In genomic region chr10:103917326-103918052, GRCh38 we compare ENCODE assay signal across 7 cellular contexts. TPM values are rescaled to one million over a fixed set of nuclear protein-coding genes. Genes with fewer than 3 reads are reported as not detected.
DNase-seq lines count a peak whose midpoint lies in the region; ATAC-seq and TF ChIP-seq lines count a peak whose summit lies in the region.

No MANE protein-coding gene starts in this region.

- H3K4me1 Mint-ChIP-seq in GM23338 = peaks cover 14% of the 10 kb centered on the region
- H3K4me1 Mint-ChIP-seq in activated naive CD8-positive, alpha-beta T cell treated with anti-CD3 and anti-CD28 coated beads, Interleukin-2, amount 10 ng/mL, durations not matched to agents 7 days and 5 days = peaks cover 35% of the 10 kb centered on the region

- H3K4me2 ChIP-seq in GM23338 = peak overlapping the region; percentile 99

- H3F3A ChIP-seq in GM23338 (replicated peaks; ENCODE audit: low read depth) = peaks cover 13% of the 10 kb centered on the region; the same call in 1 of the 2 replicates

- ATAC-seq in GM23338 (peak; percentile 32), left ventricle myocardium superior (peak; percentile 55)
- ATAC-seq in activated naive CD8-positive, alpha-beta T cell treated with anti-CD3 and anti-CD28 coated beads, Interleukin-2, amount 10 ng/mL, durations not matched to agents 7 days and 5 days (ENCODE audit: low read depth) = peak; percentile 3

- peaks cover 19% of the 10 kb centered on the region for H3K4me1 ChIP-seq in GM23338 (ENCODE audit: insufficient read depth)

- no peaks in the 10 kb centered on the region for H3K79me2 ChIP-seq in GM23338 (replicated peaks; ENCODE audit: insufficient read depth)

- intact Hi-C loops in left ventricle myocardium superior (cut with micrococcal nuclease) = no loop called here

- peak overlapping the region; percentile 88 for H3K4me3 ChIP-seq in GM23338
- peak overlapping the region; percentile 85 for H3K4me3 ChIP-seq in LNCaP clone FGC (ENCODE audit: low read depth, low read length)

- POLR2A ChIA-PET in GM10248 (lab: Yijun Ruan, JAX) = interaction anchor here (0.6 kb wide), 1 partner anchor 46 kb away, joined by 4 read pairs; no protein-coding TSS in a partner anchor
- POLR2A ChIA-PET in activated naive CD8-positive, alpha-beta T cell treated with anti-CD3 and anti-CD28 coated beads, Interleukin-2, amount 10 ng/mL, durations not matched to agents 7 days and 5 days (lab: Charles Lee) = interaction anchor here (0.6 to 4.1 kb wide), 12 partner anchors 8 to 350 kb away, joined by 3 to 42 read pairs (median 6); partner anchors contain the start of genes SFR1 and SLK

- H3K27me3 ChIP-seq in GM23338 (ENCODE audit: insufficient read depth) = no peaks in the 10 kb centered on the region

- peak; percentile 22 for DNase-seq in GM10248 (ENCODE audit: extremely low spot score)
- peak; percentile 65 for DNase-seq in GM23338 (ENCODE audit: low spot score)
- DNase-seq in LNCaP clone FGC (ENCODE audit: low read depth) = no peak
- peak; percentile 50 for DNase-seq in activated naive CD8-positive, alpha-beta T cell treated with anti-CD3 and anti-CD28 coated beads, Interleukin-2, amount 10 ng/mL, durations not matched to agents 7 days and 5 days
- peak; percentile 67 for DNase-seq in left ventricle myocardium superior
- peak; percentile 63 for DNase-seq in putamen (ENCODE audit: low spot score)
- DNase-seq in central memory CD4-positive, alpha-beta T cell = no peak

- H3K27me3 Mint-ChIP-seq in GM23338 (ENCODE audit: insufficient read depth, low read depth, poor library complexity) = peaks cover 9% of the 10 kb centered on the region
- H3K27me3 Mint-ChIP-seq in activated naive CD8-positive, alpha-beta T cell treated with anti-CD3 and anti-CD28 coated beads, Interleukin-2, amount 10 ng/mL, durations not matched to agents 7 days and 5 days = no peaks in the 10 kb centered on the region

- H3K4me3 Mint-ChIP-seq in GM23338 = peak overlapping the region; percentile 91
- peak overlapping the region; percentile 97 for H3K4me3 Mint-ChIP-seq in activated naive CD8-positive, alpha-beta T cell treated with anti-CD3 and anti-CD28 coated beads, Interleukin-2, amount 10 ng/mL, durations not matched to agents 7 days and 5 days

- peaks cover 6% of the 10 kb centered on the region; the same call in 1 of the 2 replicates for H3K36me3 ChIP-seq in GM23338 (ENCODE audit: insufficient read depth)

- CTCF ChIA-PET in GM10248 (lab: Yijun Ruan, JAX) = interaction anchor here (1.1 to 2.0 kb wide), 2 partner anchors 11 to 203 kb away, joined by 3 to 6 read pairs; no protein-coding TSS in a partner anchor

- peak overlapping the region; percentile 99 for H2AFZ ChIP-seq in GM23338

- no peaks in the 10 kb centered on the region for H4K20me1 ChIP-seq in GM23338 (replicated peaks; ENCODE audit: insufficient read depth)

- peak overlapping the region; percentile 99 for H3K27ac ChIP-seq in GM23338 (ENCODE audit: low read depth)

- TF ChIP-seq CTCF in GM10248 (IDR thresholded peaks at IDR 0.05; ENCODE audit: control extremely low read depth, extremely low read depth, low read depth, missing control alignments) (no peak), GM23338 (conservative IDR thresholded peaks at IDR 0.05; ENCODE audit: low read depth in 2 of 2) (no peak), LNCaP clone FGC (IDR thresholded peaks at IDR 0.05; ENCODE audit: control insufficient read depth, extremely low read depth, insufficient read depth) (no peak)

- H3K9me3 Mint-ChIP-seq in GM23338 = peaks cover 13% of the 10 kb centered on the region
- H3K9me3 Mint-ChIP-seq in activated naive CD8-positive, alpha-beta T cell treated with anti-CD3 and anti-CD28 coated beads, Interleukin-2, amount 10 ng/mL, durations not matched to agents 7 days and 5 days = peaks cover 4% of the 10 kb centered on the region

- H3K9me2 ChIP-seq in GM23338 (ENCODE audit: insufficient read depth) = 0 out of 2 replicates have a peak, but pooled peaks cover 2% of the 10 kb centered on the region

- H3K36me3 Mint-ChIP-seq in GM23338 (ENCODE audit: low read depth) = peaks cover 24% of the 10 kb centered on the region
- H3K36me3 Mint-ChIP-seq in activated naive CD8-positive, alpha-beta T cell treated with anti-CD3 and anti-CD28 coated beads, Interleukin-2, amount 10 ng/mL, durations not matched to agents 7 days and 5 days = peaks cover 33% of the 10 kb centered on the region

- peak overlapping the region; percentile 93 for H3K27ac Mint-ChIP-seq in GM23338
- peak overlapping the region; percentile 96 for H3K27ac Mint-ChIP-seq in activated naive CD8-positive, alpha-beta T cell treated with anti-CD3 and anti-CD28 coated beads, Interleukin-2, amount 10 ng/mL, durations not matched to agents 7 days and 5 days

TF ChIP-seq in GM23338, 12 proteins besides CTCF, POLR2A, EP300 and RAD21:
- TF ChIP-seq ZNF331 (CRISPR knock-in tag; IDR thresholded peaks at IDR 0.05; ENCODE audit: low read depth) (no peak), CREB1 (CRISPR knock-in tag; IDR thresholded peaks at IDR 0.05; ENCODE audit: low read depth) (0 out of 2 replicates have a peak, but pooled peaks have one; percentile 9)
TF ChIP-seq in GM23338: peak in this region for 1.

RNA-seq across cellular contexts. Expression of gene STN1, which starts 0.5 kb away (rescaled TPM):
- total RNA-seq in GM23338 (2014; rRNA removed; shearing (Covaris generic)) = 11.3 and 13.9 TPM in 2 replicates
- 6.7 and 7.2 TPM in 2 replicates for polyA plus RNA-seq in GM23338 (2016; fragmentation: Nextera tagmentation; extraction: Ambion mirVana)
- 10 to 100 TPM; 53.7 to 58.5 TPM for total RNA-seq in activated naive CD8-positive, alpha-beta T cell treated with anti-CD3 and anti-CD28 coated beads, Interleukin-2, amount 10 ng/mL, durations not matched to agents 7 days and 5 days
- total RNA-seq in left ventricle myocardium superior = 33.2 TPM

RNA-seq across cellular contexts. Expression of gene SLK, which starts 49.5 kb away (rescaled TPM):
- 21.5 and 25.8 TPM in 2 replicates for total RNA-seq in GM23338 (2014; rRNA removed; shearing (Covaris generic))
- polyA plus RNA-seq in GM23338 (2016; fragmentation: Nextera tagmentation; extraction: Ambion mirVana) = 7.1 and 8.4 TPM in 2 replicates
- 10 to 100 TPM; 37.9 to 38.4 TPM for total RNA-seq in activated naive CD8-positive, alpha-beta T cell treated with anti-CD3 and anti-CD28 coated beads, Interleukin-2, amount 10 ng/mL, durations not matched to agents 7 days and 5 days
- 31.0 TPM for total RNA-seq in left ventricle myocardium superior

Comparison
In these comparisons a context has a peak if more than half of its experiments do, and no peak if none do; other contexts are left out.
1. DNase-seq: peak in GM10248 (single experiment), GM23338 (single experiment), activated naive CD8-positive, alpha-beta T cell treated with anti-CD3 and anti-CD28 coated beads, Interleukin-2, amount 10 ng/mL, durations not matched to agents 7 days and 5 days (single experiment), left ventricle myocardium superior (single experiment) and putamen (single experiment); none in LNCaP clone FGC (single experiment) and central memory CD4-positive, alpha-beta T cell (single experiment).
2. ATAC-seq: peak in every context shown above with its lines; median percentile 55 in left ventricle myocardium superior; 32 in GM23338; 3 in activated naive CD8-positive, alpha-beta T cell treated with anti-CD3 and anti-CD28 coated beads, Interleukin-2, amount 10 ng/mL, durations not matched to agents 7 days and 5 days.